In genomic region chr1:164949758-164950452, GRCh38 we compare ENCODE assay signal across 15 cellular contexts.
DNase-seq lines count a peak whose midpoint lies in the region; ATAC-seq and TF ChIP-seq lines count a peak whose summit lies in the region.
"Had no signal": no experiment of that assay in that cellular context is flagged by ENCODE, and none has a peak within 500 bp of the region (broad histone marks: within the 10 kb centered on the region; RNA-seq: fewer than 3 reads in every experiment).

No MANE protein-coding gene starts in this region.

- TF ChIP-seq CTCF in GM12873 (IDR thresholded peaks at IDR 0.05; ENCODE audit: insufficient read depth, low read depth, low read length, missing control alignments) (peak; percentile 1), HFFc6 (IDR thresholded peaks at IDR 0.05) (peak; percentile 28; the same call in 1 of the 2 replicates), mesothelial cell of epicardium (IDR thresholded peaks at IDR 0.05; ENCODE audit: unreplicated experiment) (peak; percentile 55)

- no peaks in the 10 kb centered on the region; the same call in none of the 2 replicates for H3K36me3 Mint-ChIP-seq in HFFc6 (ENCODE audit: low read depth)
- peaks cover 12% of the 10 kb centered on the region for H3K36me3 Mint-ChIP-seq in mesothelial cell of epicardium

- no peaks in the 10 kb centered on the region for H3K36me3 ChIP-seq in stomach smooth muscle (ENCODE audit: control insufficient read depth in 2 of 2, insufficient read depth in 2 of 2, low read length in 2 of 2)
- H3K36me3 ChIP-seq: SJCRH30 had no signal

- H3K4me3 Mint-ChIP-seq in HFFc6 = no peak overlapping the region
- no peak overlapping the region for H3K4me3 Mint-ChIP-seq in mesothelial cell of epicardium

- no peaks in the 10 kb centered on the region for H3K27me3 ChIP-seq in stomach smooth muscle (ENCODE audit: control insufficient read depth in 1 of 2, insufficient read depth in 2 of 2, low read length in 2 of 2)
- H3K27me3 ChIP-seq: SJCRH30 had no signal

- ATAC-seq in GM21723 (IDR thresholded peaks at IDR 0.05; ENCODE audit: unreplicated experiment) = no peak
- ATAC-seq: GM12878 had no signal

- H3K9me3 ChIP-seq in stomach smooth muscle (ENCODE audit: control insufficient read depth in 2 of 2, low read length in 2 of 2) = no peaks in the 10 kb centered on the region
- H3K9me3 ChIP-seq: SJCRH30 had no signal

- H3K27ac Mint-ChIP-seq in HFFc6 (no peak overlapping the region), mesothelial cell of epicardium (peak overlapping the region; percentile 84)

- H3K9ac ChIP-seq in stomach smooth muscle (ENCODE audit: low read length in 2 of 2) = no peak overlapping the region

- H3K27ac ChIP-seq in stomach smooth muscle (ENCODE audit: low read length) = peak overlapping the region; percentile 42
- H3K27ac ChIP-seq: C4-2B, SJCRH30 had no signal

- H3K27me3 Mint-ChIP-seq in HFFc6 (ENCODE audit: insufficient read depth) (no peaks in the 10 kb centered on the region), mesothelial cell of epicardium (ENCODE audit: low read depth) (no peaks in the 10 kb centered on the region)

- DNase-seq in HFFc6 (no peak), mesothelial cell of epicardium (ENCODE audit: low spot score in 2 of 2, unreplicated experiment in 2 of 2) (no peak), NCI-H526 (lab: John Stamatoyannopoulos, UW) (no peak), LoVo (ENCODE audit: low spot score) (no peak)
- DNase-seq: DND-41, NCI-H1105, NCI-H1694 treated with DMSO at 0.1 percent for 48 hours, NCI-H69, RPMI8226 had no signal

- H3K4me1 ChIP-seq in stomach smooth muscle (ENCODE audit: control insufficient read depth, insufficient read depth, low read length) = peaks cover 12% of the 10 kb centered on the region

- H3K9me3 Mint-ChIP-seq in HFFc6 = peaks cover 14% of the 10 kb centered on the region
- peaks cover 37% of the 10 kb centered on the region for H3K9me3 Mint-ChIP-seq in mesothelial cell of epicardium

- H3K4me3 ChIP-seq in stomach smooth muscle (ENCODE audit: low read length in 2 of 2) = no peak overlapping the region
- H3K4me3 ChIP-seq: GM12878, SJCRH30 had no signal

- H3K4me1 Mint-ChIP-seq in HFFc6 (ENCODE audit: low read depth) (no peaks in the 10 kb centered on the region), mesothelial cell of epicardium (peaks cover 29% of the 10 kb centered on the region)

Comparison
In these comparisons a context has a peak if more than half of its experiments do, and no peak if none do; other contexts are left out.
1. CTCF ChIP-seq: peak in every context shown above with its lines; median percentile 55 in mesothelial cell of epicardium; 28 in HFFc6; 1 in GM12873.